In the genomic region with DNA sequence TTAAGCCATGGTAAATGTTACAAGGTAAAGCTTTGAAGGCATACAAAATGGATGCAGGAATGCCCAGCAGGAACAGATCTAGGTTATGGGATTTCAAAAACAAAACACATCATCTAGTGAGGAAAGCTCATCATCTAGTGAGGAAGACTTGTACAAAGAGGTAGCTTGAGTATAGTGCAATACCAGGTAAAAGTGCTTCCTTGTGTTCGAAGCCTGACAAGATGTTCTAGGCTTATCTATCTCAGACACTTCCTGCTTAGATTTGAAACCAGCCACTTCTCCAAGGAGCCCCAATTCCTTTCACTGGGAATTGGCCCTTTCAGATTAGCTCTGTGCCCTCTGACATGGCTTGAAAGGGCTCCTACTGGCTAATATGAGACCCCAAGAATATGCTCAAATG, we compare ENCODE assay signal across 22 cellular contexts. TPM values are rescaled to one million over a fixed set of nuclear protein-coding genes. Genes with fewer than 3 reads are reported as not detected.
"Had no signal": no experiment of that assay in that cellular context is flagged by ENCODE, and none has a peak within 500 bp of the region (broad histone marks: within the 10 kb centered on the region; RNA-seq: fewer than 3 reads in every experiment).

No MANE protein-coding gene starts in this region.

- DNase-seq: effector CD8-positive, alpha-beta T cell; esophagus squamous epithelium; foreskin fibroblast; immature natural killer cell; left ventricle myocardium inferior; lower lobe of right lung; midbrain; naive B cell; sigmoid colon; stimulated activated CD4-positive, alpha-beta T cell treated with anti-CD3 and anti-CD28 coated beads, Interleukin-2, amount 100 ng/mL, for 48 hours; stimulated activated naive CD4-positive, alpha-beta T cell treated with Interleukin-2 at 50 U/mL for 16 hours; thyroid gland had no signal

- H3K4me3 ChIP-seq: coronary artery, esophagus squamous epithelium, left ventricle myocardium inferior, lower lobe of right lung, sigmoid colon, smooth muscle cell, suprapubic skin, thyroid gland had no signal

- FAIRE-seq: keratinocyte, urothelium cell line had no signal

- H3K9me3 ChIP-seq: esophagus squamous epithelium, left ventricle myocardium inferior, lower lobe of right lung, sigmoid colon, suprapubic skin, thyroid gland had no signal

- H3K9ac ChIP-seq: parathyroid adenoma had no signal

- H2AFZ ChIP-seq: parathyroid adenoma had no signal

- H3K4me2 ChIP-seq: smooth muscle cell had no signal

- H3K36me3 ChIP-seq: left ventricle myocardium inferior, lower lobe of right lung, sigmoid colon, suprapubic skin, thyroid gland had no signal

- ATAC-seq: lower lobe of right lung had no signal

- H3K27ac ChIP-seq: coronary artery, epithelial cell of prostate, esophagus squamous epithelium, left ventricle myocardium inferior, lower lobe of right lung, parathyroid adenoma, sigmoid colon, suprapubic skin, thyroid gland had no signal

- H3K27me3 ChIP-seq: esophagus squamous epithelium, sigmoid colon, suprapubic skin, thyroid gland had no signal

- H3K4me1 ChIP-seq: parathyroid adenoma had no signal

RNA-seq across cellular contexts. Expression of gene RNU4ATAC, which starts 45.6 kb away (rescaled TPM):
- total RNA-seq: chondrocyte, dermis microvascular lymphatic vessel endothelial cell, esophagus squamous epithelium, omental fat pad, sigmoid colon, smooth muscle cell, suprapubic skin, thyroid gland had no signal
- polyA plus RNA-seq: immature natural killer cell, keratinocyte, sigmoid colon had no signal
